ENCODE assay signal across 23 cellular contexts in genomic region chr4:142341286-142341685, GRCh38.
"Had no signal": no experiment of that assay in that cellular context is flagged by ENCODE, and none has a peak within 500 bp of the region (broad histone marks: within the 10 kb centered on the region; RNA-seq: fewer than 3 reads in every experiment).

No MANE protein-coding gene starts in this region.

- DNase-seq: dermis blood vessel endothelial cell; effector memory CD4-positive, alpha-beta T cell; foreskin keratinocyte; heart left ventricle; kidney; natural killer cell; occipital lobe; ovary; posterior cingulate gyrus; psoas muscle; right cardiac atrium; sigmoid colon; spleen; stimulated activated CD4-positive, alpha-beta T cell treated with anti-CD3 and anti-CD28 coated beads, Interleukin-4, amount 100 ng/mL, for 4 hours; transverse colon; upper lobe of right lung; uterus had no signal

- H3K4me3 Mint-ChIP-seq: memory B cell; natural killer cell; stimulated activated memory B cell treated with anti-CD40 and anti-IgM and Interleukin-4, amounts not matched to agents 10 μg/mL and 1 μg/mL and 100 μg/mL, for 72 hours; stimulated activated naive CD8-positive, alpha-beta T cell treated with anti-CD3 and anti-CD28 coated beads, Interleukin-15, Interleukin-2, amounts not matched to agents 100 ng/mL and 50 ng/mL, for 24 hours had no signal

- H3K4me1 Mint-ChIP-seq: memory B cell; natural killer cell; stimulated activated memory B cell treated with anti-CD40 and anti-IgM and Interleukin-4, amounts not matched to agents 10 μg/mL and 1 μg/mL and 100 μg/mL, for 72 hours had no signal

- ATAC-seq: foreskin keratinocyte; gastroesophageal sphincter; heart left ventricle; left lobe of liver; natural killer cell; psoas muscle; right cardiac atrium; stimulated activated memory B cell treated with anti-CD40 and anti-IgM and Interleukin-4, amounts not matched to agents 10 μg/mL and 1 μg/mL and 100 μg/mL, for 72 hours; upper lobe of right lung had no signal

- H3K27me3 Mint-ChIP-seq: memory B cell; stimulated activated memory B cell treated with anti-CD40 and anti-IgM and Interleukin-4, amounts not matched to agents 10 μg/mL and 1 μg/mL and 100 μg/mL, for 72 hours; stimulated activated naive CD8-positive, alpha-beta T cell treated with anti-CD3 and anti-CD28 coated beads, Interleukin-15, Interleukin-2, amounts not matched to agents 100 ng/mL and 50 ng/mL, for 24 hours had no signal

- H3K27ac Mint-ChIP-seq: memory B cell; natural killer cell; stimulated activated memory B cell treated with anti-CD40 and anti-IgM and Interleukin-4, amounts not matched to agents 10 μg/mL and 1 μg/mL and 100 μg/mL, for 72 hours; stimulated activated naive CD8-positive, alpha-beta T cell treated with anti-CD3 and anti-CD28 coated beads, Interleukin-15, Interleukin-2, amounts not matched to agents 100 ng/mL and 50 ng/mL, for 24 hours had no signal

- H3K36me3 Mint-ChIP-seq: memory B cell; natural killer cell; stimulated activated memory B cell treated with anti-CD40 and anti-IgM and Interleukin-4, amounts not matched to agents 10 μg/mL and 1 μg/mL and 100 μg/mL, for 72 hours had no signal

- FAIRE-seq: endothelial cell of umbilical vein, kidney had no signal

- H3K9me3 Mint-ChIP-seq: memory B cell; natural killer cell; stimulated activated memory B cell treated with anti-CD40 and anti-IgM and Interleukin-4, amounts not matched to agents 10 μg/mL and 1 μg/mL and 100 μg/mL, for 72 hours; stimulated activated naive CD8-positive, alpha-beta T cell treated with anti-CD3 and anti-CD28 coated beads, Interleukin-15, Interleukin-2, amounts not matched to agents 100 ng/mL and 50 ng/mL, for 24 hours had no signal
